ENCODE assay signal across 1 cellular context in the genomic region with DNA sequence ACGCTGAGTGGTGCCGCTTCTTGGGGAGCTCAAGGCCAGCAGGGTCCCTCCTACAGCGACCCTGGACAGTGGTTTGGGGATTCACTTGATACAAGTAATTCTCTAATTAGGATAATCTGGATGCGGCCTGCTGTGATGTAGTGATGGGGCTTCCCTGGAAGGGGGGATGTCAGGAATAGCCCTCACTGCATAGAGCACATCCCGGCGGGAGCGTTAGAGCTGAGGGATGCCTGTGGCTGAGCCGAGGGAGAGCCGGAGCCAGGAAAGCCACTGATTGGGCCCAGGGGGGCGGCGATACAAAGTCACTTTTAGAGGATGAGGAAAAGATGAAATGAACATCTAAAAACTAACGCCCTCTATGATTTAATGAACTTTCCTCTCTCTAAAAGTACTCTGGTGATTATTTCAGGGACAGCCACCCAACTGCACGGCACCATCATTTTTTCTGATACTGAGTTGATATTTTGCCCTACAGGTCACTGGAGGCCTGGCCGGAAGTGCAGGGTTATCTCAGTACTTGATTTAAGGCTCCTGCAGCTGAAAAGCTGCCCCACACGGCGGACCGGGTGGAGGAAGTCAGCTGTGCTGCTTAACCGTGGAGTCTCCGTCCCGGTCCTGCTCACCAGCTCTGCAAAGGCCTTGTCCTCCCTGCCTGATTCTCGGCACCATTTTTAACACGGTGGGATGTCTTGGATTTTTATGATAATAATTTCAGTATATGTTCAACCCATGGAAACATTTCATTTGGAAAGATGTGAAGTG.
TF ChIP-seq lines count a peak whose summit lies in the region.

No MANE protein-coding gene starts in this region.

TF ChIP-seq in SK-N-SH treated with all-trans-retinoic acid at 6 μM for 48 hours, 23 proteins besides CTCF, POLR2A, EP300 and RAD21 (continued from another document):
- TF ChIP-seq, protein P1, sequence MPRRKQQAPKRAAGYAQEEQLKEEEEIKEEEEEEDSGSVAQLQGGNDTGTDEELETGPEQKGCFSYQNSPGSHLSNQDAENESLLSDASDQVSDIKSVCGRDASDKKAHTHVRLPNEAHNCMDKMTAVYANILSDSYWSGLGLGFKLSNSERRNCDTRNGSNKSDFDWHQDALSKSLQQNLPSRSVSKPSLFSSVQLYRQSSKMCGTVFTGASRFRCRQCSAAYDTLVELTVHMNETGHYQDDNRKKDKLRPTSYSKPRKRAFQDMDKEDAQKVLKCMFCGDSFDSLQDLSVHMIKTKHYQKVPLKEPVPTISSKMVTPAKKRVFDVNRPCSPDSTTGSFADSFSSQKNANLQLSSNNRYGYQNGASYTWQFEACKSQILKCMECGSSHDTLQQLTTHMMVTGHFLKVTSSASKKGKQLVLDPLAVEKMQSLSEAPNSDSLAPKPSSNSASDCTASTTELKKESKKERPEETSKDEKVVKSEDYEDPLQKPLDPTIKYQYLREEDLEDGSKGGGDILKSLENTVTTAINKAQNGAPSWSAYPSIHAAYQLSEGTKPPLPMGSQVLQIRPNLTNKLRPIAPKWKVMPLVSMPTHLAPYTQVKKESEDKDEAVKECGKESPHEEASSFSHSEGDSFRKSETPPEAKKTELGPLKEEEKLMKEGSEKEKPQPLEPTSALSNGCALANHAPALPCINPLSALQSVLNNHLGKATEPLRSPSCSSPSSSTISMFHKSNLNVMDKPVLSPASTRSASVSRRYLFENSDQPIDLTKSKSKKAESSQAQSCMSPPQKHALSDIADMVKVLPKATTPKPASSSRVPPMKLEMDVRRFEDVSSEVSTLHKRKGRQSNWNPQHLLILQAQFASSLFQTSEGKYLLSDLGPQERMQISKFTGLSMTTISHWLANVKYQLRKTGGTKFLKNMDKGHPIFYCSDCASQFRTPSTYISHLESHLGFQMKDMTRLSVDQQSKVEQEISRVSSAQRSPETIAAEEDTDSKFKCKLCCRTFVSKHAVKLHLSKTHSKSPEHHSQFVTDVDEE (CRISPR knock-in tag; IDR thresholded peaks at IDR 0.05), result no peak
- no peak for TF ChIP-seq GLIS3 (CRISPR knock-in tag; IDR thresholded peaks at IDR 0.05)
- TF ChIP-seq RARB (CRISPR knock-in tag; IDR thresholded peaks at IDR 0.05), result no peak
- no peak for TF ChIP-seq OSR1 (CRISPR knock-in tag; IDR thresholded peaks at IDR 0.05)
- TF ChIP-seq ISL1 (CRISPR knock-in tag; IDR thresholded peaks at IDR 0.05), result no peak
- no peak for TF ChIP-seq ZFP30 (CRISPR knock-in tag; IDR thresholded peaks at IDR 0.05)
- TF ChIP-seq ESRRG (CRISPR knock-in tag; IDR thresholded peaks at IDR 0.05), result no peak
- TF ChIP-seq CREB5 (CRISPR knock-in tag; IDR thresholded peaks at IDR 0.05; ENCODE audit: low read depth), result no peak
- TF ChIP-seq, protein P2, sequence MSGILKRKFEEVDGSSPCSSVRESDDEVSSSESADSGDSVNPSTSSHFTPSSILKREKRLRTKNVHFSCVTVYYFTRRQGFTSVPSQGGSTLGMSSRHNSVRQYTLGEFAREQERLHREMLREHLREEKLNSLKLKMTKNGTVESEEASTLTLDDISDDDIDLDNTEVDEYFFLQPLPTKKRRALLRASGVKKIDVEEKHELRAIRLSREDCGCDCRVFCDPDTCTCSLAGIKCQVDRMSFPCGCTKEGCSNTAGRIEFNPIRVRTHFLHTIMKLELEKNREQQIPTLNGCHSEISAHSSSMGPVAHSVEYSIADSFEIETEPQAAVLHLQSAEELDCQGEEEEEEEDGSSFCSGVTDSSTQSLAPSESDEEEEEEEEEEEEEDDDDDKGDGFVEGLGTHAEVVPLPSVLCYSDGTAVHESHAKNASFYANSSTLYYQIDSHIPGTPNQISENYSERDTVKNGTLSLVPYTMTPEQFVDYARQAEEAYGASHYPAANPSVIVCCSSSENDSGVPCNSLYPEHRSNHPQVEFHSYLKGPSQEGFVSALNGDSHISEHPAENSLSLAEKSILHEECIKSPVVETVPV (CRISPR knock-in tag; IDR thresholded peaks at IDR 0.05), result no peak
- TF ChIP-seq SNAI2 (CRISPR knock-in tag; IDR thresholded peaks at IDR 0.05), result no peak
- TF ChIP-seq TCF4 (CRISPR knock-in tag; IDR thresholded peaks at IDR 0.05; ENCODE audit: borderline replicate concordance), result no peak
- no peak for TF ChIP-seq CSDC2 (CRISPR knock-in tag; IDR thresholded peaks at IDR 0.05)
TF ChIP-seq in SK-N-SH treated with all-trans-retinoic acid at 6 μM for 48 hours: peak in this region for 0.
